8 cellular contexts compared by ENCODE assay signal in genomic region chr13:79782541-79783216, GRCh38.
A peak's percentile ranks its signal among the peaks of the same experiment; 100 is the strongest.
DNase-seq lines count a peak whose midpoint lies in the region; ATAC-seq, FAIRE-seq and TF ChIP-seq lines count a peak whose summit lies in the region.

No MANE protein-coding gene starts in this region.

- peaks cover 8% of the 10 kb centered on the region for H3K4me1 ChIP-seq in BE2C

- H3K36me3 ChIP-seq in BE2C = no peaks in the 10 kb centered on the region

- DNase-seq in NCI-H146 treated with DMSO at 0.1 percent for 48 hours (lab: John Stamatoyannopoulos, UW; ENCODE audit: unreplicated experiment) = peak; percentile 92
- peak in 14 of 61 donors; percentile 3 to 39 (median 10) for DNase-seq in caudate nucleus (lab: John Stamatoyannopoulos, UW)
- DNase-seq in kidney tubule cell (ENCODE audit: low spot score) = peak; percentile 88
- no peak for DNase-seq in BE2C
- DNase-seq in H54 (ENCODE audit: insufficient read length, low spot score) = no peak

- H3K27ac ChIP-seq in 22Rv1 (peak overlapping the region; percentile 61), caudate nucleus (ENCODE audit: low read depth, low read length) (peak overlapping the region; percentile 11)

- H3K9me3 ChIP-seq in BE2C = no peaks in the 10 kb centered on the region

- FAIRE-seq in H54 (lab: Jason Lieb, UNC) = no peak

- TF ChIP-seq POLR2A in H54 (IDR thresholded peaks at IDR 0.05; ENCODE audit: low read depth, low read length) = no peak

- ATAC-seq in GM21447 (IDR thresholded peaks at IDR 0.05; ENCODE audit: unreplicated experiment) = no peak
- ATAC-seq in HG02938 (IDR thresholded peaks at IDR 0.05; ENCODE audit: unreplicated experiment) = no peak

- TF ChIP-seq CTCF in 22Rv1 (IDR thresholded peaks at IDR 0.05) (no peak), BE2C (IDR thresholded peaks at IDR 0.05; ENCODE audit: low read depth, low read length) (no peak)

- no peak overlapping the region for H3K4me3 ChIP-seq in BE2C (ENCODE audit: low read depth, low read length)

- H3K27me3 ChIP-seq in BE2C = no peaks in the 10 kb centered on the region

Comparison
In these comparisons a context has a peak if more than half of its experiments do, and no peak if none do; other contexts are left out.
1. DNase-seq: peak in NCI-H146 treated with DMSO at 0.1 percent for 48 hours (single experiment) and kidney tubule cell (single experiment); none in BE2C (single experiment) and H54 (single experiment).